In the genomic region with DNA sequence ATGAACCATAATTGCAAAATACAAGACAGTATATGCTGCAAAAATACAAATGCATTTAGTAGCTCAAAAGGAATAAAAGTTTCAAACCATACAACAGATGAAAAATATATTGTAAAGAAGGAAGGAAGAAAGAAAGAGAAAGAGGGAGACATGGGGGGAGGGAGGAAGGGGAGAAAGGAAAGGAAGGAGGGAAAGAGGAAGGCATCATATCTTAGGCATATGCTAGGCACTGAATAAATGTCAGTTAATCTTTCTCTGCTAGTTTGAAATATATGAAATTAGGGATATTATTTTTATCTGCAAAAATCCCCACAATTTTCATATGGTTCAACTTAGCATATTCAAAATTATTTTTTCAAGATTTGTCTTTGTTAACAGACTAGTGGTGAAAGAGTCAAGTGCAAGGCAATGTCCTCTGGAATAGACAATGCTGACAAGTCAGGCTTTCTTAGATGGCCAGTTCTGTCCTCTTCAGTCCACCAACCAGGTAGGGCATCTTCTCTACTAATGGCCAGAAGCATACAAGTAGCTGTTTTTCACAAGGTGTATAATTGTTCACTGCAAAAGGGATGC, we compare ENCODE assay signal across 19 cellular contexts.
DNase-seq lines count a peak whose midpoint lies in the region; ATAC-seq, FAIRE-seq and TF ChIP-seq lines count a peak whose summit lies in the region.
"Had no signal": no experiment of that assay in that cellular context is flagged by ENCODE, and none has a peak within 500 bp of the region (broad histone marks: within the 10 kb centered on the region; RNA-seq: fewer than 3 reads in every experiment).

No MANE protein-coding gene starts in this region.

- H3K9me3 Mint-ChIP-seq in stimulated activated effector memory CD8-positive, alpha-beta T cell treated with anti-CD3 and anti-CD28 coated beads, Interleukin-12 subunit alpha, Interleukin-12 subunit beta, amount 100 ng/mL, for 72 hours = peaks cover 22% of the 10 kb centered on the region

- no peak overlapping the region for H3K27ac Mint-ChIP-seq in stimulated activated effector memory CD8-positive, alpha-beta T cell treated with anti-CD3 and anti-CD28 coated beads, Interleukin-12 subunit alpha, Interleukin-12 subunit beta, amount 100 ng/mL, for 72 hours
- H3K27ac Mint-ChIP-seq: CD4-positive, CD25-positive, alpha-beta regulatory T cell had no signal

- H3K4me1 Mint-ChIP-seq in stimulated activated effector memory CD8-positive, alpha-beta T cell treated with anti-CD3 and anti-CD28 coated beads, Interleukin-12 subunit alpha, Interleukin-12 subunit beta, amount 100 ng/mL, for 72 hours = no peaks in the 10 kb centered on the region
- H3K4me1 Mint-ChIP-seq: CD4-positive, CD25-positive, alpha-beta regulatory T cell had no signal

- DNase-seq in NCI-H82 (lab: John Stamatoyannopoulos, UW) (peak; percentile 2), NCI-H82 treated with DMSO at 0.1 percent for 48 hours (lab: John Stamatoyannopoulos, UW; ENCODE audit: unreplicated experiment) (no peak), choroid plexus epithelial cell (ENCODE audit: low read depth) (no peak), fibroblast of the aortic adventitia (ENCODE audit: low read depth) (no peak), GM12891 (ENCODE audit: insufficient read length, low spot score) (no peak), ureter (ENCODE audit: low spot score) (no peak)
- DNase-seq in stimulated activated effector memory CD8-positive, alpha-beta T cell treated with anti-CD3 and anti-CD28 coated beads, Interleukin-12 subunit alpha, Interleukin-12 subunit beta, amount 100 ng/mL, for 72 hours (ENCODE audit: low spot score in 2 of 2) = no peak
- DNase-seq: 8988T; CD4-positive, CD25-positive, alpha-beta regulatory T cell; GOT3; NCI-H1048; NCI-H1417; NCI-H1694; NCI-H2029 treated with DMSO at 0.1 percent for 48 hours; NCI-H2227 treated with DMSO at 0.1 percent for 48 hours; NCI-H510A treated with DMSO at 0.1 percent for 48 hours had no signal

- peak; percentile 6 for TF ChIP-seq CTCF in choroid plexus epithelial cell (conservative IDR thresholded peaks at IDR 0.05; ENCODE audit: low read depth, low read length)
- peak; percentile 21 for TF ChIP-seq CTCF in fibroblast of the aortic adventitia (IDR thresholded peaks at IDR 0.05; ENCODE audit: insufficient read depth, low read length)

- no peak for ATAC-seq in stimulated activated effector memory CD8-positive, alpha-beta T cell treated with anti-CD3 and anti-CD28 coated beads, Interleukin-12 subunit alpha, Interleukin-12 subunit beta, amount 100 ng/mL, for 72 hours
- ATAC-seq: SK-N-SH treated with all-trans-retinoic acid at 6 μM for 48 hours had no signal

- no peaks in the 10 kb centered on the region for H3K36me3 Mint-ChIP-seq in stimulated activated effector memory CD8-positive, alpha-beta T cell treated with anti-CD3 and anti-CD28 coated beads, Interleukin-12 subunit alpha, Interleukin-12 subunit beta, amount 100 ng/mL, for 72 hours
- H3K36me3 Mint-ChIP-seq: CD4-positive, CD25-positive, alpha-beta regulatory T cell had no signal

- FAIRE-seq in GM12891 (lab: Jason Lieb, UNC) = no peak

- H3K4me3 Mint-ChIP-seq in stimulated activated effector memory CD8-positive, alpha-beta T cell treated with anti-CD3 and anti-CD28 coated beads, Interleukin-12 subunit alpha, Interleukin-12 subunit beta, amount 100 ng/mL, for 72 hours = no peak overlapping the region
- H3K4me3 Mint-ChIP-seq: CD4-positive, CD25-positive, alpha-beta regulatory T cell had no signal

- no peak for TF ChIP-seq POLR2A in GM12891 (IDR thresholded peaks at IDR 0.05; ENCODE audit: low read depth, low read length)

- H3K4me3 ChIP-seq in choroid plexus epithelial cell (ENCODE audit: low read depth, low read length) = no peak overlapping the region
- H3K4me3 ChIP-seq in fibroblast of the aortic adventitia (ENCODE audit: low read depth, low read length) = no peak overlapping the region
- H3K4me3 ChIP-seq: BLaER1, HAP-1 had no signal

TF ChIP-seq in GM12891, 5 proteins besides CTCF, POLR2A, EP300 and RAD21:
- TF ChIP-seq POLR2AphosphoS5 (IDR thresholded peaks at IDR 0.05; ENCODE audit: low read depth, low read length) (no peak), PAX5 (IDR thresholded peaks at IDR 0.05; ENCODE audit: insufficient read depth, low read length, severe bottlenecking) (no peak), TAF1 (IDR thresholded peaks at IDR 0.05; ENCODE audit: low read depth, low read length) (no peak), POU2F2 (IDR thresholded peaks at IDR 0.05; ENCODE audit: low read depth, low read length) (no peak), SPI1 (IDR thresholded peaks at IDR 0.05; ENCODE audit: low read depth, low read length) (no peak)
